In genomic region chr19:39412867-39413268, GRCh38 we compare ENCODE assay signal across 1 cellular context.
TF ChIP-seq lines count a peak whose summit lies in the region.

No MANE protein-coding gene starts in this region.

TF ChIP-seq in HepG2, 621 proteins besides CTCF, POLR2A, EP300 and RAD21:
- TF ChIP-seq SNAI1 (CRISPR knock-in tag; IDR thresholded peaks at IDR 0.05; ENCODE audit: borderline replicate concordance) (0 out of 2 replicates have a peak, but pooled peaks have one; percentile 42), ZNF687 (CRISPR knock-in tag; IDR thresholded peaks at IDR 0.05) (0 out of 2 replicates have a peak, but pooled peaks have one; percentile 41), RORA (CRISPR knock-in tag; IDR thresholded peaks at IDR 0.05) (no peak), SMAD3 (CRISPR knock-in tag; IDR thresholded peaks at IDR 0.05) (peak; percentile 5; the same call in 1 of the 2 replicates), ZBTB10 (CRISPR knock-in tag; IDR thresholded peaks at IDR 0.05; ENCODE audit: borderline replicate concordance) (peak; percentile 91; the same call in 1 of the 2 replicates), NFKB2 (CRISPR knock-in tag; IDR thresholded peaks at IDR 0.05; ENCODE audit: borderline replicate concordance) (peak; percentile 12; the same call in 1 of the 2 replicates), EED (CRISPR knock-in tag; IDR thresholded peaks at IDR 0.05) (0 out of 2 replicates have a peak, but pooled peaks have one; percentile 52), PTBP1 (IDR thresholded peaks at IDR 0.05; ENCODE audit: low read depth, low read length, poor library complexity, severe bottlenecking) (peak; percentile 5), HMGXB4 (CRISPR knock-in tag; IDR thresholded peaks at IDR 0.05; ENCODE audit: borderline replicate concordance in 1 of 2, low read depth in 1 of 2) (0 out of 4 replicates have a peak, but pooled peaks of 1 of the 2 experiments have one; percentile 11), UBTF (CRISPR knock-in tag; IDR thresholded peaks at IDR 0.05) (0 out of 2 replicates have a peak, but pooled peaks have one; percentile 0), ZSCAN31 (CRISPR knock-in tag; IDR thresholded peaks at IDR 0.05; ENCODE audit: low read depth) (0 out of 2 replicates have a peak, but pooled peaks have one; percentile 28), KAT7 (CRISPR knock-in tag; IDR thresholded peaks at IDR 0.05; ENCODE audit: borderline replicate concordance) (0 out of 2 replicates have a peak, but pooled peaks have one; percentile 0), TFDP2 (CRISPR knock-in tag; IDR thresholded peaks at IDR 0.05) (no peak), ZBTB7B (CRISPR knock-in tag; IDR thresholded peaks at IDR 0.05) (peak; percentile 61), REST (IDR thresholded peaks at IDR 0.05; ENCODE audit: borderline replicate concordance in 1 of 2, low read depth in 1 of 2, low read length in 2 of 2) (no peak), HNF4A (CRISPR knock-in tag; IDR thresholded peaks at IDR 0.05) (no peak), ZNF747 (CRISPR knock-in tag; IDR thresholded peaks at IDR 0.05; ENCODE audit: borderline replicate concordance) (0 out of 2 replicates have a peak, but pooled peaks have one; percentile 61), ZNF788 (CRISPR knock-in tag; IDR thresholded peaks at IDR 0.05; ENCODE audit: borderline replicate concordance) (peak; percentile 60; the same call in 1 of the 2 replicates), MAZ (IDR thresholded peaks at IDR 0.05; ENCODE audit: borderline replicate concordance, low read depth, low read length) (no peak), MAZ (CRISPR knock-in tag; IDR thresholded peaks at IDR 0.05; ENCODE audit: low read depth) (no peak), IRF2 (CRISPR knock-in tag; IDR thresholded peaks at IDR 0.05) (0 out of 2 replicates have a peak, but pooled peaks have one; percentile 42)
